Comparison of ENCODE assay signal across 14 cellular contexts in genomic region chr2:45675130-45675812, GRCh38. TPM values are rescaled to one million over a fixed set of nuclear protein-coding genes. Genes with fewer than 3 reads are reported as not detected.
DNase-seq lines count a peak whose midpoint lies in the region; ATAC-seq, FAIRE-seq and TF ChIP-seq lines count a peak whose summit lies in the region.
"Had no signal": no experiment of that assay in that cellular context is flagged by ENCODE, and none has a peak within 500 bp of the region (broad histone marks: within the 10 kb centered on the region; RNA-seq: fewer than 3 reads in every experiment).

No MANE protein-coding gene starts in this region.

- no peak for FAIRE-seq in pancreas (lab: Jason Lieb, UNC)
- FAIRE-seq: TTC549 had no signal

- DNase-seq in DMS153 treated with DMSO at 0.1 percent for 48 hours (lab: John Stamatoyannopoulos, UW; ENCODE audit: unreplicated experiment): peak; percentile 81
- DNase-seq in NCI-H748 treated with DMSO at 0.1 percent for 48 hours (lab: John Stamatoyannopoulos, UW): peak; percentile 48
- DNase-seq in glomerular visceral epithelial cell (ENCODE audit: extremely low spot score): peak; percentile 6
- DNase-seq in pancreas: peak; percentile 63 to 85 (median 76)
- DNase-seq in posterior vena cava (ENCODE audit: low spot score): no peak
- DNase-seq in activated T-cell treated with anti-CD3 and anti-CD28 coated beads, Interleukin-2, amount 50 U/mL, for 1 hour: no peak
- DNase-seq: activated naive CD8-positive, alpha-beta T cell treated with anti-CD3 and anti-CD28 coated beads, Interleukin-2, amount 10 ng/mL, durations not matched to agents 7 days and 5 days; DND-41; NCI-H2081; retina had no signal

- intact Hi-C loops in pancreas (cut with DNase I): no loop called here
- intact Hi-C loops in posterior vena cava (cut with DNase I): no loop called here

- H3K27me3 ChIP-seq in pancreas: no peaks in the 10 kb centered on the region

- H3K36me3 ChIP-seq in pancreas: no peaks in the 10 kb centered on the region

- H3K27ac ChIP-seq in pancreas: peak overlapping the region; percentile 54 to 89 (median 77)

- no peak for TF ChIP-seq CTCF in pancreas (IDR thresholded peaks at IDR 0.05)

- H3K4me3 ChIP-seq in pancreas: no peak overlapping the region

- H3K9me3 ChIP-seq in pancreas: no peaks in the 10 kb centered on the region

- 16 to 17% methylated on average over 8 of the region's 8 CpGs for WGBS in pancreas, 2 donors

- peaks cover 21 to 38% (median 37%) of the 10 kb centered on the region in 3 donors for H3K4me1 ChIP-seq in pancreas

- ATAC-seq in pancreas (peak; percentile 90 to 94 (median 93)), HG03025 (IDR thresholded peaks at IDR 0.05; ENCODE audit: low FRiP score, unreplicated experiment) (no peak), GM18520 (IDR thresholded peaks at IDR 0.05; ENCODE audit: unreplicated experiment) (no peak)
- ATAC-seq: stimulated activated effector memory CD8-positive, alpha-beta T cell treated with anti-CD3 and anti-CD28 coated beads, Interleukin-12 subunit alpha, Interleukin-12 subunit beta, amount 100 ng/mL, for 72 hours had no signal

RNA-seq across cellular contexts. Expression of gene PRKCE, which starts 23.8 kb away (rescaled TPM):
- 10 to 100 TPM in 3 of 6 donors, 1 to 10 TPM in 3; 8.2 to 19.4 (median 10.2) TPM for total RNA-seq in pancreas
- 1 to 10 TPM; 4.0 to 5.8 TPM for polyA plus RNA-seq in pancreas
- 10 to 100 TPM; 21.7 to 26.9 TPM for total RNA-seq in posterior vena cava

Comparison
In these comparisons a context has a peak if more than half of its experiments do, and no peak if none do; other contexts are left out.
1. DNase-seq: peak in DMS153 treated with DMSO at 0.1 percent for 48 hours (single experiment), NCI-H748 treated with DMSO at 0.1 percent for 48 hours (single experiment), glomerular visceral epithelial cell (single experiment) and pancreas (6 of 6); none in posterior vena cava (single experiment) and activated T-cell treated with anti-CD3 and anti-CD28 coated beads, Interleukin-2, amount 50 U/mL, for 1 hour (single experiment).
2. ATAC-seq: peak in pancreas (4 of 4); none in HG03025 (single experiment) and GM18520 (single experiment).